In genomic region chr5:54211912-54212311, GRCh38 we compare ENCODE assay signal across 27 cellular contexts.
"Had no signal": no experiment of that assay in that cellular context is flagged by ENCODE, and none has a peak within 500 bp of the region (broad histone marks: within the 10 kb centered on the region; RNA-seq: fewer than 3 reads in every experiment).

No MANE protein-coding gene starts in this region.

- H3K4me3 Mint-ChIP-seq: activated B cell treated with CpG ODN at 0.5 μM for 24 hours; activated CD4-positive, alpha-beta memory T cell treated with anti-CD3 and anti-CD28 coated beads, Interleukin-2, amount 10 ng/mL, durations not matched to agents 7 days and 5 days; activated CD8-positive, alpha-beta memory T cell treated with anti-CD3 and anti-CD28 coated beads, Interleukin-2, amount 10 ng/mL, durations not matched to agents 7 days and 5 days; activated naive CD4-positive, alpha-beta T cell treated with anti-CD3 and anti-CD28 coated beads, Interleukin-2, amount 10 ng/mL, durations not matched to agents 7 days and 5 days; activated naive CD8-positive, alpha-beta T cell; activated naive CD8-positive, alpha-beta T cell treated with anti-CD3 and anti-CD28 coated beads, Interleukin-2, amount 50 U/mL, for 24 hours; T-helper 1 cell treated with Interleukin-12 subunit alpha and Interleukin-12 subunit beta and Interleukin-4 antibody, amounts not matched to agents 30 μg/mL and 1 μg/mL, for 36 hours; T-helper 2 cell treated with Interferon-gamma antibody and Interleukin-4, amounts not matched to agents 5 μg/mL and 100 μg/mL, for 36 hours had no signal

- H3K27me3 ChIP-seq: brain microvascular endothelial cell, SJCRH30 had no signal

- H3K4me3 ChIP-seq: K562, SJCRH30, SK-N-MC had no signal

- H3K36me3 ChIP-seq: brain microvascular endothelial cell, SJCRH30 had no signal

- H3K9me3 Mint-ChIP-seq: activated B cell treated with CpG ODN at 0.5 μM for 24 hours; activated CD4-positive, alpha-beta memory T cell treated with anti-CD3 and anti-CD28 coated beads, Interleukin-2, amount 10 ng/mL, durations not matched to agents 7 days and 5 days; activated naive CD4-positive, alpha-beta T cell treated with anti-CD3 and anti-CD28 coated beads, Interleukin-2, amount 10 ng/mL, durations not matched to agents 7 days and 5 days; activated naive CD8-positive, alpha-beta T cell treated with anti-CD3 and anti-CD28 coated beads, Interleukin-2, amount 50 U/mL, for 24 hours; T-helper 1 cell treated with Interleukin-12 subunit alpha and Interleukin-12 subunit beta and Interleukin-4 antibody, amounts not matched to agents 30 μg/mL and 1 μg/mL, for 36 hours; T-helper 2 cell treated with Interferon-gamma antibody and Interleukin-4, amounts not matched to agents 5 μg/mL and 100 μg/mL, for 36 hours had no signal

- H3K27ac Mint-ChIP-seq: activated B cell treated with CpG ODN at 0.5 μM for 24 hours; activated CD4-positive, alpha-beta memory T cell treated with anti-CD3 and anti-CD28 coated beads, Interleukin-2, amount 10 ng/mL, durations not matched to agents 7 days and 5 days; activated CD8-positive, alpha-beta memory T cell treated with anti-CD3 and anti-CD28 coated beads, Interleukin-2, amount 10 ng/mL, durations not matched to agents 7 days and 5 days; activated naive CD4-positive, alpha-beta T cell treated with anti-CD3 and anti-CD28 coated beads, Interleukin-2, amount 10 ng/mL, durations not matched to agents 7 days and 5 days; activated naive CD8-positive, alpha-beta T cell; activated naive CD8-positive, alpha-beta T cell treated with anti-CD3 and anti-CD28 coated beads, Interleukin-2, amount 50 U/mL, for 24 hours; T-helper 1 cell treated with Interleukin-12 subunit alpha and Interleukin-12 subunit beta and Interleukin-4 antibody, amounts not matched to agents 30 μg/mL and 1 μg/mL, for 36 hours; T-helper 2 cell treated with Interferon-gamma antibody and Interleukin-4, amounts not matched to agents 5 μg/mL and 100 μg/mL, for 36 hours had no signal

- DNase-seq: activated B cell treated with CpG ODN at 0.5 μM for 24 hours; activated CD4-positive, alpha-beta memory T cell treated with anti-CD3 and anti-CD28 coated beads, Interleukin-2, amount 10 ng/mL, durations not matched to agents 7 days and 5 days; activated CD4-positive, alpha-beta T cell treated with anti-CD3 and anti-CD28 coated beads for 4 hours; activated CD4-positive, CD25-positive, alpha-beta regulatory T cell treated with anti-CD3 and anti-CD28 coated beads, Interleukin-2, amount 50 U/mL, for 72 hours; activated CD8-positive, alpha-beta memory T cell treated with anti-CD3 and anti-CD28 coated beads for 24 hours; activated CD8-positive, alpha-beta memory T cell treated with anti-CD3 and anti-CD28 coated beads, Interleukin-2, amount 10 ng/mL, durations not matched to agents 7 days and 5 days; activated CD8-positive, alpha-beta memory T cell treated with anti-CD3 and anti-CD28 coated beads, Interleukin-2, amount 50 U/mL, for 48 hours; activated effector memory CD4-positive, alpha-beta T cell treated with Interleukin-2 at 50 U/mL for 16 hours; activated naive CD4-positive, alpha-beta T cell treated with anti-CD3 and anti-CD28 coated beads, Interleukin-2, amount 10 ng/mL, durations not matched to agents 7 days and 5 days; activated naive CD8-positive, alpha-beta T cell treated with anti-CD3 and anti-CD28 coated beads, Interleukin-2, amount 50 U/mL, for 24 hours; activated T-cell treated with anti-CD3 and anti-CD28 coated beads, Interleukin-2, amount 50 U/mL, for 48 hours; anterior cingulate cortex; brain microvascular endothelial cell; central memory CD4-positive, alpha-beta T cell; NCI-H1092 treated with DMSO at 0.1 percent for 48 hours; NCI-H187; NCI-H345; NCI-H524 treated with DMSO at 0.1 percent for 48 hours; NCI-H748 treated with DMSO at 0.1 percent for 48 hours; SHP77 had no signal

- H3K4me1 Mint-ChIP-seq: activated CD8-positive, alpha-beta memory T cell treated with anti-CD3 and anti-CD28 coated beads, Interleukin-2, amount 10 ng/mL, durations not matched to agents 7 days and 5 days; activated naive CD4-positive, alpha-beta T cell treated with anti-CD3 and anti-CD28 coated beads, Interleukin-2, amount 10 ng/mL, durations not matched to agents 7 days and 5 days had no signal

- H3K27ac ChIP-seq: brain microvascular endothelial cell, SJCRH30, SK-N-MC had no signal

- H3K27me3 Mint-ChIP-seq: activated B cell treated with CpG ODN at 0.5 μM for 24 hours; activated CD4-positive, alpha-beta memory T cell treated with anti-CD3 and anti-CD28 coated beads, Interleukin-2, amount 10 ng/mL, durations not matched to agents 7 days and 5 days; activated CD8-positive, alpha-beta memory T cell treated with anti-CD3 and anti-CD28 coated beads, Interleukin-2, amount 10 ng/mL, durations not matched to agents 7 days and 5 days; activated naive CD4-positive, alpha-beta T cell treated with anti-CD3 and anti-CD28 coated beads, Interleukin-2, amount 10 ng/mL, durations not matched to agents 7 days and 5 days; activated naive CD8-positive, alpha-beta T cell; activated naive CD8-positive, alpha-beta T cell treated with anti-CD3 and anti-CD28 coated beads, Interleukin-2, amount 50 U/mL, for 24 hours had no signal

- H3K36me3 Mint-ChIP-seq: activated CD8-positive, alpha-beta memory T cell treated with anti-CD3 and anti-CD28 coated beads, Interleukin-2, amount 10 ng/mL, durations not matched to agents 7 days and 5 days; activated naive CD4-positive, alpha-beta T cell treated with anti-CD3 and anti-CD28 coated beads, Interleukin-2, amount 10 ng/mL, durations not matched to agents 7 days and 5 days had no signal

- ATAC-seq: activated CD8-positive, alpha-beta memory T cell treated with anti-CD3 and anti-CD28 coated beads, Interleukin-2, amount 10 ng/mL, durations not matched to agents 7 days and 5 days; activated naive CD8-positive, alpha-beta T cell treated with anti-CD3 and anti-CD28 coated beads, Interleukin-2, amount 50 U/mL, for 24 hours; Panc1 had no signal
